Comparison of ENCODE assay signal across 16 cellular contexts in genomic region chr5:278646-279045, GRCh38.
DNase-seq lines count a peak whose midpoint lies in the region; ATAC-seq lines count a peak whose summit lies in the region.
"Had no signal": no experiment of that assay in that cellular context is flagged by ENCODE, and none has a peak within 500 bp of the region (broad histone marks: within the 10 kb centered on the region; RNA-seq: fewer than 3 reads in every experiment).

No MANE protein-coding gene starts in this region.

- ATAC-seq in effector memory CD8-positive, alpha-beta T cell (replicated peaks), result no peak
- no peak for ATAC-seq in stimulated activated effector memory CD8-positive, alpha-beta T cell treated with anti-CD3 and anti-CD28 coated beads, Interleukin-12 subunit alpha, Interleukin-12 subunit beta, amount 100 ng/mL, for 72 hours
- ATAC-seq: A549, GM23338 had no signal

- no peaks in the 10 kb centered on the region for H3K27me3 Mint-ChIP-seq in effector memory CD8-positive, alpha-beta T cell
- H3K27me3 Mint-ChIP-seq: CD4-positive, alpha-beta memory T cell; IgD-negative memory B cell had no signal

- no peaks in the 10 kb centered on the region for H3K9me3 Mint-ChIP-seq in effector memory CD8-positive, alpha-beta T cell
- no peaks in the 10 kb centered on the region for H3K9me3 Mint-ChIP-seq in stimulated activated effector memory CD8-positive, alpha-beta T cell treated with anti-CD3 and anti-CD28 coated beads, Interleukin-12 subunit alpha, Interleukin-12 subunit beta, amount 100 ng/mL, for 72 hours
- H3K9me3 Mint-ChIP-seq: CD4-positive, alpha-beta memory T cell; IgD-negative memory B cell had no signal

- H3K4me1 Mint-ChIP-seq in effector memory CD8-positive, alpha-beta T cell (ENCODE audit: low read depth in 2 of 2), result peaks cover 54 to 56% of the 10 kb centered on the region in 2 donors
- H3K4me1 Mint-ChIP-seq in stimulated activated effector memory CD8-positive, alpha-beta T cell treated with anti-CD3 and anti-CD28 coated beads, Interleukin-12 subunit alpha, Interleukin-12 subunit beta, amount 100 ng/mL, for 72 hours, result peaks cover 52% of the 10 kb centered on the region
- H3K4me1 Mint-ChIP-seq: GM23338 had no signal

- H3K36me3 Mint-ChIP-seq in effector memory CD8-positive, alpha-beta T cell (ENCODE audit: insufficient read depth), result peaks cover 41% of the 10 kb centered on the region
- H3K36me3 Mint-ChIP-seq in stimulated activated effector memory CD8-positive, alpha-beta T cell treated with anti-CD3 and anti-CD28 coated beads, Interleukin-12 subunit alpha, Interleukin-12 subunit beta, amount 100 ng/mL, for 72 hours, result peaks cover 84% of the 10 kb centered on the region
- H3K36me3 Mint-ChIP-seq: IgD-negative memory B cell had no signal

- peak overlapping the region; percentile 51 to 58 for H3K27ac Mint-ChIP-seq in effector memory CD8-positive, alpha-beta T cell
- peak overlapping the region; percentile 63 for H3K27ac Mint-ChIP-seq in stimulated activated effector memory CD8-positive, alpha-beta T cell treated with anti-CD3 and anti-CD28 coated beads, Interleukin-12 subunit alpha, Interleukin-12 subunit beta, amount 100 ng/mL, for 72 hours
- H3K27ac Mint-ChIP-seq: GM23338, IgD-negative memory B cell had no signal

- peak; percentile 21 for DNase-seq in activated CD8-positive, alpha-beta memory T cell treated with anti-CD3 and anti-CD28 coated beads for 24 hours
- DNase-seq in activated CD8-positive, alpha-beta memory T cell treated with anti-CD3 and anti-CD28 coated beads, Interleukin-2, amount 50 U/mL, for 48 hours, result no peak
- no peak for DNase-seq in effector memory CD8-positive, alpha-beta T cell
- no peak for DNase-seq in stimulated activated effector memory CD8-positive, alpha-beta T cell treated with anti-CD3 and anti-CD28 coated beads, Interleukin-12 subunit alpha, Interleukin-12 subunit beta, amount 100 ng/mL, for 72 hours (ENCODE audit: low spot score in 2 of 2)
- DNase-seq in EL, result no peak
- DNase-seq in DMS53 (lab: John Stamatoyannopoulos, UW), result no peak
- no peak for DNase-seq in HK-2 (ENCODE audit: unreplicated experiment)
- DNase-seq: Calu3; CD4-positive, alpha-beta memory T cell; GF-D8; HCEC 1CT; KG1 had no signal

- H3K4me3 Mint-ChIP-seq in effector memory CD8-positive, alpha-beta T cell, result no peak overlapping the region
- no peak overlapping the region for H3K4me3 Mint-ChIP-seq in stimulated activated effector memory CD8-positive, alpha-beta T cell treated with anti-CD3 and anti-CD28 coated beads, Interleukin-12 subunit alpha, Interleukin-12 subunit beta, amount 100 ng/mL, for 72 hours
- H3K4me3 Mint-ChIP-seq: CD14-positive monocyte; CD4-positive, alpha-beta memory T cell; GM23338; IgD-negative memory B cell had no signal
